ENCODE assay signal across 18 cellular contexts in genomic region chr18:22536558-22536957, GRCh38.
DNase-seq lines count a peak whose midpoint lies in the region; ATAC-seq, FAIRE-seq and TF ChIP-seq lines count a peak whose summit lies in the region.
"Had no signal": no experiment of that assay in that cellular context is flagged by ENCODE, and none has a peak within 500 bp of the region (broad histone marks: within the 10 kb centered on the region; RNA-seq: fewer than 3 reads in every experiment).

No MANE protein-coding gene starts in this region.

- H2AFZ ChIP-seq in K562 (ENCODE audit: low read depth, low read length), result peak overlapping the region; percentile 82
- peak overlapping the region; percentile 86 for H2AFZ ChIP-seq in neural progenitor cell (replicated peaks)

- H4K20me1 ChIP-seq in K562 (replicated peaks; ENCODE audit: control insufficient read depth, insufficient read depth, low read length) (no peaks in the 10 kb centered on the region), neural progenitor cell (ENCODE audit: low read depth) (no peaks in the 10 kb centered on the region)

- ATAC-seq in right cardiac atrium (peak in 1 of 2 donors; percentile 63), left ventricle myocardium superior (no peak), K562 (peak; percentile 91), HG03571 (IDR thresholded peaks at IDR 0.05; ENCODE audit: unreplicated experiment) (no peak), GM21737 (IDR thresholded peaks at IDR 0.05; ENCODE audit: unreplicated experiment) (no peak)

- H3K4me3 Mint-ChIP-seq in neural progenitor cell, result no peak overlapping the region
- H3K4me3 Mint-ChIP-seq: B cell; CD4-positive, alpha-beta T cell had no signal

- WGBS in right cardiac atrium, result 59% methylated on average over 7 of the region's 7 CpGs
- WGBS in K562 (ENCODE audit: insufficient coverage, low coverage, missing lambda C conversion rate), result 35% methylated on average over 7 of the region's 7 CpGs

- H3K4me1 ChIP-seq in right cardiac atrium (ENCODE audit: control insufficient read depth, insufficient read depth, low read length) (no peaks in the 10 kb centered on the region), K562 (replicated peaks in 1 of 2; ENCODE audit: control insufficient read depth in 2 of 2, insufficient read depth in 2 of 2, low read length in 2 of 2) (no peaks in the 10 kb centered on the region; a peak in 1 of 5 replicates), neural progenitor cell (peaks cover 8% of the 10 kb centered on the region)

- no peaks in the 10 kb centered on the region for H3K9me3 ChIP-seq in right cardiac atrium (ENCODE audit: control insufficient read depth, low read length)
- no peaks in the 10 kb centered on the region for H3K9me3 ChIP-seq in K562 (replicated peaks; ENCODE audit: control insufficient read depth, insufficient read depth, low read depth, low read length)
- H3K9me3 ChIP-seq in neural progenitor cell (ENCODE audit: low read depth), result no peaks in the 10 kb centered on the region

- no peaks in the 10 kb centered on the region for H3F3A ChIP-seq in neural progenitor cell (ENCODE audit: low read depth)

- peak in 2 of 3 experiments; percentile 13 to 14; a peak in 2 of 6 replicates for TF ChIP-seq CTCF in K562 (IDR thresholded peaks at IDR 0.05 in 2 of 3, conservative IDR thresholded peaks at IDR 0.05 in 1 of 3; ENCODE audit: insufficient read depth in 2 of 3, low read depth in 1 of 3, low read length in 3 of 3)
- no peak for TF ChIP-seq CTCF in neural progenitor cell (IDR thresholded peaks at IDR 0.05)

- H3K27me3 ChIP-seq in right cardiac atrium (ENCODE audit: control insufficient read depth, insufficient read depth), result no peaks in the 10 kb centered on the region
- H3K27me3 ChIP-seq in K562 (ENCODE audit: control insufficient read depth in 2 of 2, insufficient read depth in 2 of 2, low read length in 2 of 2), result no peaks in the 10 kb centered on the region
- H3K27me3 ChIP-seq in neural progenitor cell, result no peaks in the 10 kb centered on the region

- POLR2A ChIA-PET in K562 (lab: Yijun Ruan, JAX), result interaction anchor here (0.6 kb wide), 1 partner anchor 574 kb away, joined by 3 read pairs; no protein-coding TSS in a partner anchor

- H3K4me2 ChIP-seq in K562 (ENCODE audit: insufficient read depth, low read length) (no peak overlapping the region), neural progenitor cell (peak overlapping the region; percentile 31)

- DNase-seq in right cardiac atrium (peak in 2 of 3 donors; percentile 68 to 71), left ventricle myocardium superior (no peak), K562 (ENCODE audit: extremely low read depth in 1 of 4, low spot score in 3 of 4) (peak; percentile 33 to 54 (median 44)), iPS-NIHi7 (ENCODE audit: extremely low spot score) (peak; percentile 45), neural progenitor cell (ENCODE audit: low spot score) (peak; percentile 44), head of caudate nucleus (no peak)
- DNase-seq: C1 segment of cervical spinal cord; Calu3; CD4-positive, alpha-beta T cell; DMS 273 treated with DMSO at 0.1 percent for 48 hours; DMS79 had no signal

- peak; percentile 26 to 45; a peak in 3 of 4 replicates for TF ChIP-seq RAD21 in K562 (CRISPR knock-in tag; conservative IDR thresholded peaks at IDR 0.05 in 1 of 2, IDR thresholded peaks at IDR 0.05 in 1 of 2)

- H3K79me2 ChIP-seq in K562 (ENCODE audit: control insufficient read depth, insufficient read depth, low read length) (no peaks in the 10 kb centered on the region), neural progenitor cell (ENCODE audit: low read depth) (no peaks in the 10 kb centered on the region)

- peaks cover 2% of the 10 kb centered on the region for H3K27me3 Mint-ChIP-seq in neural progenitor cell (ENCODE audit: insufficient read depth, low read depth)
- H3K27me3 Mint-ChIP-seq: B cell; CD4-positive, alpha-beta T cell had no signal

- no peaks in the 10 kb centered on the region for H3K36me3 ChIP-seq in K562 (ENCODE audit: control insufficient read depth, insufficient read depth, low read length)
- no peaks in the 10 kb centered on the region for H3K36me3 ChIP-seq in neural progenitor cell

- no peaks in the 10 kb centered on the region for H3K9me1 ChIP-seq in K562 (ENCODE audit: control insufficient read depth, insufficient read depth, low read length)

- TF ChIP-seq EP300 in K562 (IDR thresholded peaks at IDR 0.05; ENCODE audit: low read length), result no peak

- intact Hi-C loops in right cardiac atrium (cut with DNase I) (loop anchor here in 1 of 4 donors (5.0 kb wide), 1 partner anchor 44 kb away; no protein-coding TSS in a partner anchor), left ventricle myocardium superior (cut with micrococcal nuclease) (no loop called here), K562 (cut with micrococcal nuclease) (no loop called here), head of caudate nucleus (cut with DNase I) (no loop called here)

- H3K4me3 ChIP-seq in right cardiac atrium (ENCODE audit: low read length) (no peak overlapping the region), K562 (no peak overlapping the region), neural progenitor cell (no peak overlapping the region)

- no TSS peak for BruUV-seq in K562 (replicated peaks; lab: Mats Ljungman, UMichigan)

- H3K4me1 Mint-ChIP-seq in neural progenitor cell, result peaks cover 6% of the 10 kb centered on the region
- H3K4me1 Mint-ChIP-seq: B cell had no signal

- H3K9ac ChIP-seq in K562 (ENCODE audit: insufficient read depth in 1 of 2, low read depth in 2 of 2, low read length in 2 of 2), result no peak overlapping the region
- H3K9ac ChIP-seq in neural progenitor cell, result no peak overlapping the region

- in situ Hi-C loops in K562 (cut with MboI), result no loop called here

- CTCF ChIA-PET in K562 (lab: Yijun Ruan, JAX; ENCODE audit: low intra/inter-chr PET ratio), result no interaction called here

- no peaks in the 10 kb centered on the region for H3K9me3 Mint-ChIP-seq in neural progenitor cell
- H3K9me3 Mint-ChIP-seq: CD4-positive, alpha-beta T cell had no signal

- TF ChIP-seq POLR2A in K562 (conservative IDR thresholded peaks at IDR 0.05), result no peak

- no peak for FAIRE-seq in K562 (lab: Jason Lieb, UNC)
- FAIRE-seq: A204.1, G401.6, GM12891, H54 had no signal

- no peak overlapping the region for H3K27ac Mint-ChIP-seq in neural progenitor cell
- H3K27ac Mint-ChIP-seq: B cell; CD4-positive, alpha-beta T cell had no signal

- H3K36me3 Mint-ChIP-seq in neural progenitor cell, result no peaks in the 10 kb centered on the region

- H3K27ac ChIP-seq in right cardiac atrium (ENCODE audit: low read length) (no peak overlapping the region), K562 (ENCODE audit: extremely low read depth, low read depth, low read length) (no peak overlapping the region), neural progenitor cell (no peak overlapping the region)

TF ChIP-seq in K562, 482 proteins besides CTCF, POLR2A, EP300 and RAD21 (continues in another document):
- TF ChIP-seq GTF3C2 (IDR thresholded peaks at IDR 0.05; ENCODE audit: borderline replicate concordance, extremely low read depth, insufficient read length) (no peak), KLF10 (CRISPR knock-in tag; IDR thresholded peaks at IDR 0.05) (no peak), VEZF1 (CRISPR knock-in tag; IDR thresholded peaks at IDR 0.05) (peak; percentile 50; the same call in 1 of the 2 replicates), GABPB2 (CRISPR knock-in tag; conservative IDR thresholded peaks at IDR 0.05) (no peak), E2F6 (IDR thresholded peaks at IDR 0.05; ENCODE audit: borderline replicate concordance in 1 of 2, extremely low read depth in 1 of 2, insufficient read depth in 1 of 2, insufficient read length in 1 of 2, low read depth in 1 of 2, low read length in 1 of 2, poor library complexity in 1 of 2, severe bottlenecking in 1 of 2) (peak in 1 of 2 experiments; percentile 28), MAZ (CRISPR knock-in tag; conservative IDR thresholded peaks at IDR 0.05 in 1 of 2, IDR thresholded peaks at IDR 0.05 in 1 of 2) (0 out of 4 replicates have a peak, but pooled peaks of 1 of the 2 experiments have one; percentile 15)

Comparison
In these comparisons a context has a peak if more than half of its experiments do, and no peak if none do; other contexts are left out.
1. DNase-seq: peak in right cardiac atrium (2 of 3), K562 (4 of 4), iPS-NIHi7 (single experiment) and neural progenitor cell (single experiment); none in left ventricle myocardium superior (single experiment) and head of caudate nucleus (0 of 42).